11 cellular contexts compared by ENCODE assay signal in the genomic region with DNA sequence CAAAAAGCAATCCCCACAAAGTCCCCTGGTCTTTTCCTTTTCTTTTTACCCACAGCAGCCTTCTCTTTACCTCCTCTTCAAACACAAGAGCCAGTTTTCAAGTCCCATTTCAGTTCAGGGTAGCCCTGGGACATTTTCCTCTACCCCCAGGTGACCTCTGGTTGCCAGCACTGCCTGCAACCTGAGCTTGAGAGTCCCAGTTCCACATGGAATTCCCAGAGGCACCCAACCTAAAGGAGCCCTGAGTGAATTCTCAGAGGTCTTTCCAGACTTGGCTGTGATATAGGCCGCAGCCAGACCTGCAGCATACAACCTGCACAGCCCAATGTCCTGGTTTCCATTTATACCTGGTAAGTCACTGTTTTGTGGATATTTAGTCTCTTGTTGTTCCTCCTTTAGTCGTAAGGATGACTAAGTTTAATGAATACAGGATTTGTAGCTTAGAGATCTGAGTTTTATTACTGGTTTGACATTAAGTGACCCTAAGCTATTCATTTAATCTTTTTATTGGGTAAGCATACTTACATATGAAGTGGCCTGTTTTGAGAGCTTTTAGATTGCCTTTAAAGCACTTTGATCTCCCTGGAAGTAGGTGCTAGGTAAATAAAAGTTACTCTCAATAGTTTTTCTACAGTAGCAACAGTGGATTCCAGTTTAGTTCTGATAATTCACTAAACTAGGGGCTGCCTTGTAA.
A peak's percentile ranks its signal among the peaks of the same experiment; 100 is the strongest.
DNase-seq lines count a peak whose midpoint lies in the region; ATAC-seq and TF ChIP-seq lines count a peak whose summit lies in the region.
"Had no signal": no experiment of that assay in that cellular context is flagged by ENCODE, and none has a peak within 500 bp of the region (broad histone marks: within the 10 kb centered on the region; RNA-seq: fewer than 3 reads in every experiment).

No MANE protein-coding gene starts in this region.

- H3K4me1 Mint-ChIP-seq in CD4-positive, alpha-beta memory T cell, result peaks cover 0 to 3% (median 1%) of the 10 kb centered on the region in 4 donors

- H3K9me3 Mint-ChIP-seq in CD4-positive, alpha-beta memory T cell, result no peaks in the 10 kb centered on the region
- H3K9me3 Mint-ChIP-seq: activated T-cell treated with anti-CD3 and anti-CD28 coated beads, Interleukin-2, amount 50 U/mL, for 4 hours had no signal

- WGBS in thyroid gland, 2 donors, result 77 to 88% methylated on average over 2 of the region's 2 CpGs

- TF ChIP-seq CTCF in fibroblast of lung (conservative IDR thresholded peaks at IDR 0.05 in 1 of 2, IDR thresholded peaks at IDR 0.05 in 1 of 2; ENCODE audit: low read depth in 1 of 2, low read length in 2 of 2), result no peak
- TF ChIP-seq CTCF in thyroid gland (IDR thresholded peaks at IDR 0.05), result no peak

- no peak overlapping the region for H2AFZ ChIP-seq in fibroblast of lung (ENCODE audit: low read length)

- H3K36me3 ChIP-seq in fibroblast of lung (ENCODE audit: control insufficient read depth, insufficient read depth, low read length) (peaks cover 3% of the 10 kb centered on the region), rectal smooth muscle tissue (ENCODE audit: control insufficient read depth, insufficient read depth, low read length) (no peaks in the 10 kb centered on the region), thyroid gland (no peaks in the 10 kb centered on the region)
- H3K36me3 ChIP-seq in CD4-positive, alpha-beta memory T cell (ENCODE audit: insufficient read depth, low read length), result peaks cover 16% of the 10 kb centered on the region
- H3K36me3 ChIP-seq: Peyer's patch had no signal

- peaks cover 42 to 45% of the 10 kb centered on the region in 2 donors for H3K36me3 Mint-ChIP-seq in CD4-positive, alpha-beta memory T cell

- H3K79me2 ChIP-seq in fibroblast of lung (ENCODE audit: control insufficient read depth, insufficient read depth, low read length), result no peaks in the 10 kb centered on the region

- intact Hi-C loops in CD4-positive, alpha-beta memory T cell (cut with micrococcal nuclease), result no loop called here
- intact Hi-C loops in thyroid gland (cut with DNase I), result no loop called here

- H3K27me3 ChIP-seq in fibroblast of lung (ENCODE audit: control insufficient read depth, insufficient read depth, low read length) (no peaks in the 10 kb centered on the region), rectal smooth muscle tissue (ENCODE audit: control insufficient read depth, insufficient read depth, low read length) (no peaks in the 10 kb centered on the region), thyroid gland (no peaks in the 10 kb centered on the region)
- no peaks in the 10 kb centered on the region for H3K27me3 ChIP-seq in CD4-positive, alpha-beta memory T cell (ENCODE audit: insufficient read depth, low read length)
- H3K27me3 ChIP-seq: Peyer's patch had no signal

- peak; percentile 7 for DNase-seq in Daoy (ENCODE audit: low read depth)
- DNase-seq in NCI-H2196 treated with DMSO at 0.1 percent for 48 hours (lab: John Stamatoyannopoulos, UW; ENCODE audit: unreplicated experiment), result peak; percentile 12
- peak; percentile 61 to 63 for DNase-seq in fibroblast of lung (ENCODE audit: low read depth in 2 of 2)
- DNase-seq in CD4-positive, alpha-beta memory T cell, result no peak
- no peak for DNase-seq in thyroid gland
- DNase-seq: activated T-cell treated with anti-CD3 and anti-CD28 coated beads, Interleukin-2, amount 50 U/mL, for 4 hours; nucleus accumbens; Peyer's patch had no signal

- H3K27ac Mint-ChIP-seq in CD4-positive, alpha-beta memory T cell, result peak overlapping the region in 1 of 7 donors; percentile 2

- H3K4me3 ChIP-seq in fibroblast of lung (replicated peaks in 1 of 4; ENCODE audit: control extremely low read depth in 1 of 4, insufficient read depth in 1 of 4, low read depth in 3 of 4, low read length in 4 of 4) (no peak overlapping the region), rectal smooth muscle tissue (ENCODE audit: low read length) (no peak overlapping the region), thyroid gland (replicated peaks in 1 of 3) (no peak overlapping the region)
- no peak overlapping the region for H3K4me3 ChIP-seq in CD4-positive, alpha-beta memory T cell (ENCODE audit: low read length in 2 of 2)
- H3K4me3 ChIP-seq: Peyer's patch had no signal

- H3K9me3 ChIP-seq in fibroblast of lung (ENCODE audit: control insufficient read depth, insufficient read depth, low read depth, low read length) (no peaks in the 10 kb centered on the region), thyroid gland (no peaks in the 10 kb centered on the region)
- H3K9me3 ChIP-seq in CD4-positive, alpha-beta memory T cell (ENCODE audit: control insufficient read depth in 1 of 2, low read length in 2 of 2), result no peaks in the 10 kb centered on the region
- H3K9me3 ChIP-seq: Peyer's patch had no signal

- POLR2A ChIA-PET in CD4-positive, alpha-beta memory T cell (lab: Charles Lee; ENCODE audit: partially characterized antibody), result no interaction called here

- H3K27ac ChIP-seq in fibroblast of lung (ENCODE audit: insufficient read depth, low read length), result peak overlapping the region; percentile 3
- H3K27ac ChIP-seq in rectal smooth muscle tissue (ENCODE audit: low read depth, low read length), result peak overlapping the region; percentile 68
- H3K27ac ChIP-seq in CD4-positive, alpha-beta memory T cell (ENCODE audit: low read depth, low read length), result no peak overlapping the region
- no peak overlapping the region for H3K27ac ChIP-seq in thyroid gland
- H3K27ac ChIP-seq: Peyer's patch had no signal

- ATAC-seq in GM18519 (IDR thresholded peaks at IDR 0.05; ENCODE audit: low FRiP score, unreplicated experiment), result no peak
- ATAC-seq in HG03565 (IDR thresholded peaks at IDR 0.05; ENCODE audit: unreplicated experiment), result no peak
- ATAC-seq: activated T-cell treated with anti-CD3 and anti-CD28 coated beads, Interleukin-2, amount 50 U/mL, for 4 hours had no signal

- H3K9ac ChIP-seq in fibroblast of lung (ENCODE audit: insufficient read depth, low read length), result no peak overlapping the region
- no peak overlapping the region for H3K9ac ChIP-seq in rectal smooth muscle tissue (ENCODE audit: low read length)

- TF ChIP-seq POLR2A in thyroid gland (IDR thresholded peaks at IDR 0.05), result no peak

- H3K4me1 ChIP-seq in fibroblast of lung (ENCODE audit: control insufficient read depth, extremely low read depth, insufficient read depth, low read length) (peaks cover 11% of the 10 kb centered on the region), rectal smooth muscle tissue (ENCODE audit: control insufficient read depth, insufficient read depth, low read length) (peaks cover 27% of the 10 kb centered on the region), thyroid gland (peaks cover 12 to 45% of the 10 kb centered on the region in 2 donors)
- H3K4me1 ChIP-seq in CD4-positive, alpha-beta memory T cell (ENCODE audit: insufficient read depth, low read length), result no peaks in the 10 kb centered on the region

- H4K20me1 ChIP-seq in fibroblast of lung (ENCODE audit: control insufficient read depth, extremely low read depth, insufficient read depth, low read length), result no peaks in the 10 kb centered on the region

- CTCF ChIA-PET in CD4-positive, alpha-beta memory T cell (lab: Charles Lee; ENCODE audit: partially characterized antibody), result no interaction called here

- peak overlapping the region; percentile 51 for H3K4me2 ChIP-seq in fibroblast of lung (ENCODE audit: extremely low read depth, insufficient read depth, low read length)

- H3K27me3 Mint-ChIP-seq in CD4-positive, alpha-beta memory T cell, result no peaks in the 10 kb centered on the region

- H3K4me3 Mint-ChIP-seq in CD4-positive, alpha-beta memory T cell, result no peak overlapping the region
- H3K4me3 Mint-ChIP-seq: activated T-cell treated with anti-CD3 and anti-CD28 coated beads, Interleukin-2, amount 50 U/mL, for 4 hours had no signal

Comparison
In these comparisons a context has a peak if more than half of its experiments do, and no peak if none do; other contexts are left out.
1. DNase-seq: peak in Daoy (single experiment), NCI-H2196 treated with DMSO at 0.1 percent for 48 hours (single experiment) and fibroblast of lung (2 of 2); none in CD4-positive, alpha-beta memory T cell (0 of 5) and thyroid gland (0 of 2).
2. H3K27ac ChIP-seq: peak in fibroblast of lung (single experiment) and rectal smooth muscle tissue (single experiment); none in CD4-positive, alpha-beta memory T cell (single experiment) and thyroid gland (0 of 3).